In genomic region chr15:88546248-88547129, GRCh38 we compare ENCODE assay signal across 8 cellular contexts. TPM values are rescaled to one million over a fixed set of nuclear protein-coding genes. Genes with fewer than 3 reads are reported as not detected.
DNase-seq lines count a peak whose midpoint lies in the region; ATAC-seq, FAIRE-seq and TF ChIP-seq lines count a peak whose summit lies in the region.

Gene DET1, minus strand, starts transcription at chr15:88546681. Its CDS starts 14,976 bp downstream, at chr15:88531705.

- H3K36me3 Mint-ChIP-seq in activated naive CD8-positive, alpha-beta T cell treated with anti-CD3 and anti-CD28 coated beads for 36 hours = peaks cover 6% of the 10 kb centered on the region

- peak in 1 of 2 donors; percentile 25 for TF ChIP-seq POLR2A in tibial nerve (IDR thresholded peaks at IDR 0.05)

- H3K4me1 ChIP-seq in pancreas (no peaks in the 10 kb centered on the region), tibial nerve (peaks cover 0 to 26% (median 0%) of the 10 kb centered on the region in 4 donors)

- peak; percentile 85 for TF ChIP-seq CTCF in GM12872 (IDR thresholded peaks at IDR 0.05; ENCODE audit: insufficient read depth, low read depth, low read length)
- TF ChIP-seq CTCF in pancreas (IDR thresholded peaks at IDR 0.05) = peak; percentile 38 to 67 (median 56)
- TF ChIP-seq CTCF in tibial nerve (IDR thresholded peaks at IDR 0.05) = peak; percentile 64 to 95 (median 83)

- FAIRE-seq in pancreas (lab: Jason Lieb, UNC) = no peak

- H3K27ac ChIP-seq in pancreas (peak within 1 kb of the TSS; percentile 33 to 87 (median 78)), tibial nerve (peak within 1 kb of the TSS; percentile 70 to 93 (median 88))

- H3K27me3 Mint-ChIP-seq in activated naive CD8-positive, alpha-beta T cell treated with anti-CD3 and anti-CD28 coated beads for 36 hours = no peaks in the 10 kb centered on the region

- H3K4me3 ChIP-seq in pancreas = peak within 1 kb of the TSS; percentile 41 to 71 (median 58)
- peak within 1 kb of the TSS; percentile 41 to 97 (median 70) for H3K4me3 ChIP-seq in tibial nerve

- no peaks in the 10 kb centered on the region for H3K9me3 Mint-ChIP-seq in activated naive CD8-positive, alpha-beta T cell treated with anti-CD3 and anti-CD28 coated beads for 36 hours

- peaks cover 18% of the 10 kb centered on the region for H3K4me1 Mint-ChIP-seq in activated naive CD8-positive, alpha-beta T cell treated with anti-CD3 and anti-CD28 coated beads for 36 hours

- intact Hi-C loops in Right ventricle myocardium superior (cut with DNase I) (no loop called here), pancreas (cut with DNase I) (no loop called here)

- H3K36me3 ChIP-seq in pancreas (no peaks in the 10 kb centered on the region), tibial nerve (no peaks in the 10 kb centered on the region)

- WGBS in pancreas, 2 donors = 1% methylated on average over 33 of the region's 33 CpGs
- 4% methylated on average over 33 of the region's 33 CpGs for WGBS in tibial nerve, 2 donors

- peak within 1 kb of the TSS; percentile 88 for H3K4me3 Mint-ChIP-seq in activated naive CD8-positive, alpha-beta T cell treated with anti-CD3 and anti-CD28 coated beads for 36 hours

- peak in 1 of 2 donors; percentile 69 for TF ChIP-seq EP300 in tibial nerve (IDR thresholded peaks at IDR 0.05)

- no peaks in the 10 kb centered on the region for H3K9me3 ChIP-seq in pancreas
- H3K9me3 ChIP-seq in tibial nerve = no peaks in the 10 kb centered on the region

- no peaks in the 10 kb centered on the region for H3K27me3 ChIP-seq in pancreas
- no peaks in the 10 kb centered on the region for H3K27me3 ChIP-seq in tibial nerve

- peak; percentile 98 for ATAC-seq in HG02642 (IDR thresholded peaks at IDR 0.05; ENCODE audit: poor library complexity, unreplicated experiment)
- ATAC-seq in SK-N-SH treated with all-trans-retinoic acid at 6 μM for 48 hours = peak; percentile 99
- ATAC-seq in Right ventricle myocardium superior (ENCODE audit: poor library complexity) = peak; percentile 99
- peak; percentile 98 to 100 (median 99) for ATAC-seq in pancreas

- peak within 1 kb of the TSS; percentile 93 for H3K27ac Mint-ChIP-seq in activated naive CD8-positive, alpha-beta T cell treated with anti-CD3 and anti-CD28 coated beads for 36 hours

- DNase-seq in NCI-H1092 treated with DMSO at 0.1 percent for 48 hours (lab: John Stamatoyannopoulos, UW) (peak; percentile 94), Right ventricle myocardium superior (peak; percentile 97), pancreas (peak; percentile 91 to 97 (median 94)), tibial nerve (ENCODE audit: low spot score in 2 of 2) (peak; percentile 88 to 95)
- peak; percentile 96 for DNase-seq in activated naive CD8-positive, alpha-beta T cell treated with anti-CD3 and anti-CD28 coated beads for 36 hours

TF ChIP-seq in SK-N-SH treated with all-trans-retinoic acid at 6 μM for 48 hours, 23 proteins besides CTCF, POLR2A, EP300 and RAD21:
- TF ChIP-seq CSDC2 (CRISPR knock-in tag; IDR thresholded peaks at IDR 0.05) = no peak
- peak; percentile 93; the same call in 1 of the 2 replicates for TF ChIP-seq PATZ1 (CRISPR knock-in tag; IDR thresholded peaks at IDR 0.05; ENCODE audit: borderline replicate concordance)
- TF ChIP-seq PPARA (CRISPR knock-in tag; IDR thresholded peaks at IDR 0.05; ENCODE audit: borderline replicate concordance) = no peak
- 0 out of 2 replicates have a peak, but pooled peaks have one; percentile 59 for TF ChIP-seq SNAI2 (CRISPR knock-in tag; IDR thresholded peaks at IDR 0.05)
- 0 out of 2 replicates have a peak, but pooled peaks have one; percentile 38 for TF ChIP-seq ARNTL (CRISPR knock-in tag; IDR thresholded peaks at IDR 0.05; ENCODE audit: borderline replicate concordance, low read depth)
- 0 out of 2 replicates have a peak, but pooled peaks have one; percentile 17 for TF ChIP-seq TOX (CRISPR knock-in tag; IDR thresholded peaks at IDR 0.05; ENCODE audit: borderline replicate concordance)
- no peak for TF ChIP-seq ZFP3 (CRISPR knock-in tag; IDR thresholded peaks at IDR 0.05)
- no peak for TF ChIP-seq ESRRG (CRISPR knock-in tag; IDR thresholded peaks at IDR 0.05)
- TF ChIP-seq OSR1 (CRISPR knock-in tag; IDR thresholded peaks at IDR 0.05) = no peak
- no peak for TF ChIP-seq ZNF70 (CRISPR knock-in tag; IDR thresholded peaks at IDR 0.05)

RNA-seq across cellular contexts. Expression of gene DET1, which starts in this region (rescaled TPM):
- total RNA-seq in activated naive CD8-positive, alpha-beta T cell treated with anti-CD3 and anti-CD28 coated beads for 36 hours = 1 to 10 TPM; 1.8 to 2.1 TPM
- total RNA-seq in Right ventricle myocardium superior (6.8 TPM), pancreas (1 to 10 TPM; 2.2 to 4.2 (median 3.0) TPM), tibial nerve (10 to 100 TPM in 1 of 4 donors, 1 to 10 TPM in 3; 6.6 to 16.2 (median 7.8) TPM)
- polyA plus RNA-seq in pancreas = 1 to 10 TPM; 2.5 to 3.1 TPM

Comparison
In these comparisons a context has a peak if more than half of its experiments do, and no peak if none do; other contexts are left out.
1. Peak in every context shown above with its lines: DNase-seq, ATAC-seq, H3K4me3 ChIP-seq and H3K27ac ChIP-seq.